In the genomic region with DNA sequence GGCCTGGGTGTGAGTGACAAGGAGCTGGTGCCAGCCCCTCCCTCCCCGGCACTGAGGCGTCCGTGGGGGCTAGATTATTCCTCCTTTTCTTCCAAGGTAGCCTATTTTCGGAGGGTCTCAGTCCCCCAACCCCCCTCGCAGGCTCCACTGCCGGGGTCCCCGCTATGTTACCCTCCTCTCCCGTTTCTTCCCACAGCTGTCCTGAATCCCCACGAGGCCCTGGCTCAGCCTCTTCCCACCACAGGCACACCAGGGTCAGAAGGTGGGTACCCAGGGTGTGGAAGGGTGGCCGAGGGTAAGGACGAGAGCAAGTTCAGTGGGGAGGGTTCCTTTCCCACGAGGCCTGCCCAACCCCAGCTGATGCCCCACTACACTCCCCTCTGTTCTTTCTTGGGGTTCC, we compare ENCODE assay signal across 9 cellular contexts. TPM values are rescaled to one million over a fixed set of nuclear protein-coding genes. Genes with fewer than 3 reads are reported as not detected.
DNase-seq lines count a peak whose midpoint lies in the region; ATAC-seq, FAIRE-seq and TF ChIP-seq lines count a peak whose summit lies in the region.
"Had no signal": no experiment of that assay in that cellular context is flagged by ENCODE, and none has a peak within 500 bp of the region (broad histone marks: within the 10 kb centered on the region; RNA-seq: fewer than 3 reads in every experiment).

No MANE protein-coding gene starts in this region.

- peaks cover 6% of the 10 kb centered on the region for H3K4me1 Mint-ChIP-seq in activated T-helper 1 cell treated with anti-CD3 and anti-CD28 coated beads, Interleukin-12 subunit alpha, Interleukin-12 subunit beta, Interleukin-2, Interleukin-4 antibody, amounts not matched to agents 30 ng/mL and 10 ng/mL and 1 ng/mL, durations not matched to agents 14 hours and 24 hours and 36 hours (ENCODE audit: low read depth)

- no peak for DNase-seq in AG10803 (ENCODE audit: low read depth)
- DNase-seq in RWPE2 (ENCODE audit: low spot score) = no peak
- no peak for DNase-seq in fibroblast of the aortic adventitia (ENCODE audit: low read depth)
- no peak for DNase-seq in pancreas
- no peak for DNase-seq in foreskin keratinocyte
- no peak for DNase-seq in mucosa of descending colon
- no peak for DNase-seq in activated T-helper 1 cell treated with anti-CD3 and anti-CD28 coated beads, Interleukin-12 subunit alpha, Interleukin-12 subunit beta, Interleukin-2, Interleukin-4 antibody, amounts not matched to agents 30 ng/mL and 10 ng/mL and 1 ng/mL, durations not matched to agents 14 hours and 24 hours and 36 hours (ENCODE audit: low spot score)
- no peak for DNase-seq in NCI-H2081 (lab: John Stamatoyannopoulos, UW)
- DNase-seq: activated CD8-positive, alpha-beta memory T cell treated with anti-CD3 and anti-CD28 coated beads, Interleukin-2, amount 50 U/mL, for 48 hours had no signal

- no peak overlapping the region for H3K4me3 Mint-ChIP-seq in activated T-helper 1 cell treated with anti-CD3 and anti-CD28 coated beads, Interleukin-12 subunit alpha, Interleukin-12 subunit beta, Interleukin-2, Interleukin-4 antibody, amounts not matched to agents 30 ng/mL and 10 ng/mL and 1 ng/mL, durations not matched to agents 14 hours and 24 hours and 36 hours

- peaks cover 50% of the 10 kb centered on the region for H3K27me3 Mint-ChIP-seq in activated T-helper 1 cell treated with anti-CD3 and anti-CD28 coated beads, Interleukin-12 subunit alpha, Interleukin-12 subunit beta, Interleukin-2, Interleukin-4 antibody, amounts not matched to agents 30 ng/mL and 10 ng/mL and 1 ng/mL, durations not matched to agents 14 hours and 24 hours and 36 hours (ENCODE audit: insufficient read depth)

- no peak for TF ChIP-seq CTCF in AG10803 (conservative IDR thresholded peaks at IDR 0.05; ENCODE audit: low read length)
- TF ChIP-seq CTCF in RWPE2 (IDR thresholded peaks at IDR 0.05; ENCODE audit: poor library complexity, severe bottlenecking) = no peak
- TF ChIP-seq CTCF in fibroblast of the aortic adventitia (IDR thresholded peaks at IDR 0.05; ENCODE audit: insufficient read depth, low read length) = no peak
- no peak for TF ChIP-seq CTCF in pancreas (IDR thresholded peaks at IDR 0.05)
- TF ChIP-seq CTCF in foreskin keratinocyte (conservative IDR thresholded peaks at IDR 0.05) = no peak
- TF ChIP-seq CTCF in mucosa of descending colon (IDR thresholded peaks at IDR 0.05) = no peak

- H3K9me3 Mint-ChIP-seq in activated T-helper 1 cell treated with anti-CD3 and anti-CD28 coated beads, Interleukin-12 subunit alpha, Interleukin-12 subunit beta, Interleukin-2, Interleukin-4 antibody, amounts not matched to agents 30 ng/mL and 10 ng/mL and 1 ng/mL, durations not matched to agents 14 hours and 24 hours and 36 hours = no peaks in the 10 kb centered on the region

- H3K4me1 ChIP-seq in RWPE2 (ENCODE audit: insufficient read depth, poor library complexity, severe bottlenecking) = no peaks in the 10 kb centered on the region
- H3K4me1 ChIP-seq in pancreas = no peaks in the 10 kb centered on the region
- H3K4me1 ChIP-seq in foreskin keratinocyte = no peaks in the 10 kb centered on the region
- H3K4me1 ChIP-seq in mucosa of descending colon (ENCODE audit: low read depth) = peaks cover 16% of the 10 kb centered on the region

- H3K27ac Mint-ChIP-seq in activated T-helper 1 cell treated with anti-CD3 and anti-CD28 coated beads, Interleukin-12 subunit alpha, Interleukin-12 subunit beta, Interleukin-2, Interleukin-4 antibody, amounts not matched to agents 30 ng/mL and 10 ng/mL and 1 ng/mL, durations not matched to agents 14 hours and 24 hours and 36 hours = no peak overlapping the region

- intact Hi-C loops in pancreas (cut with DNase I) = loop anchor here in 1 of 3 donors (5.0 kb wide), 1 partner anchor 39 kb away; no protein-coding TSS in a partner anchor
- intact Hi-C loops in mucosa of descending colon (cut with DNase I, micrococcal nuclease) = no loop called here
- intact Hi-C loops in activated T-helper 1 cell treated with anti-CD3 and anti-CD28 coated beads, Interleukin-12 subunit alpha, Interleukin-12 subunit beta, Interleukin-2, Interleukin-4 antibody, amounts not matched to agents 30 ng/mL and 10 ng/mL and 1 ng/mL, durations not matched to agents 14 hours and 24 hours and 36 hours (cut with micrococcal nuclease) = no loop called here

- 44 to 59% methylated on average over 12 of the region's 12 CpGs for WGBS in pancreas, 2 donors

- no peak for FAIRE-seq in pancreas (lab: Jason Lieb, UNC)

- peaks cover 8% of the 10 kb centered on the region for H3K27me3 ChIP-seq in RWPE2 (ENCODE audit: insufficient read depth, poor library complexity, severe bottlenecking)
- no peaks in the 10 kb centered on the region for H3K27me3 ChIP-seq in pancreas
- peaks cover 51% of the 10 kb centered on the region for H3K27me3 ChIP-seq in foreskin keratinocyte

- H3K4me3 ChIP-seq in AG10803 (ENCODE audit: low read length) (peak overlapping the region; percentile 41; the same call in 1 of the 2 replicates), RWPE2 (ENCODE audit: severe bottlenecking) (peak overlapping the region; percentile 27), fibroblast of the aortic adventitia (ENCODE audit: low read depth, low read length) (peak overlapping the region; percentile 50), pancreas (peak overlapping the region in 3 of 4 donors; percentile 31 to 55 (median 46)), mucosa of descending colon (no peak overlapping the region)

- H3K27ac ChIP-seq in RWPE2 (ENCODE audit: poor library complexity, severe bottlenecking) (no peak overlapping the region), pancreas (peak overlapping the region in 1 of 4 donors; percentile 12), foreskin keratinocyte (no peak overlapping the region)

- no peaks in the 10 kb centered on the region for H3K36me3 Mint-ChIP-seq in activated T-helper 1 cell treated with anti-CD3 and anti-CD28 coated beads, Interleukin-12 subunit alpha, Interleukin-12 subunit beta, Interleukin-2, Interleukin-4 antibody, amounts not matched to agents 30 ng/mL and 10 ng/mL and 1 ng/mL, durations not matched to agents 14 hours and 24 hours and 36 hours (ENCODE audit: low read depth)

- no peaks in the 10 kb centered on the region for H3K36me3 ChIP-seq in RWPE2 (ENCODE audit: low read depth)
- no peaks in the 10 kb centered on the region for H3K36me3 ChIP-seq in pancreas
- no peaks in the 10 kb centered on the region for H3K36me3 ChIP-seq in mucosa of descending colon (ENCODE audit: low read depth)

- H3K9me3 ChIP-seq in RWPE2 (ENCODE audit: severe bottlenecking) = no peaks in the 10 kb centered on the region
- H3K9me3 ChIP-seq in pancreas = no peaks in the 10 kb centered on the region
- no peaks in the 10 kb centered on the region for H3K9me3 ChIP-seq in mucosa of descending colon

- ATAC-seq in RWPE2 (ENCODE audit: low read depth) = no peak
- ATAC-seq in pancreas = no peak
- no peak for ATAC-seq in foreskin keratinocyte
- no peak for ATAC-seq in mucosa of descending colon

RNA-seq across cellular contexts. Expression of gene RAMP2, which starts 0.6 kb away (rescaled TPM):
- 0.27 and 4.8 TPM in 2 replicates for total RNA-seq in fibroblast of the aortic adventitia (ENCODE audit: low replicate concordance)
- total RNA-seq in pancreas = 1 to 10 TPM; 2.4 to 9.2 (median 4.7) TPM
- 10 to 100 TPM; 15.9 to 26.5 TPM for polyA plus RNA-seq in pancreas
- total RNA-seq in foreskin keratinocyte = not detected in 2 replicates
- polyA plus RNA-seq in foreskin keratinocyte = 0.13 and 0.21 TPM in 2 replicates
- 10 to 100 TPM in 2 of 3 donors, 1 to 10 TPM in 1; 5.7 to 17.2 (median 10.3) TPM for total RNA-seq in mucosa of descending colon
- not detected in 2 replicates for total RNA-seq in activated T-helper 1 cell treated with anti-CD3 and anti-CD28 coated beads, Interleukin-12 subunit alpha, Interleukin-12 subunit beta, Interleukin-2, Interleukin-4 antibody, amounts not matched to agents 30 ng/mL and 10 ng/mL and 1 ng/mL, durations not matched to agents 14 hours and 24 hours and 36 hours

RNA-seq across cellular contexts. Expression of gene VPS25, which starts 11.6 kb away (rescaled TPM):
- 4.2 and 57.2 TPM in 2 replicates for total RNA-seq in fibroblast of the aortic adventitia (ENCODE audit: low replicate concordance)
- 10 to 100 TPM; 18.1 to 30.7 (median 26.0) TPM for total RNA-seq in pancreas
- polyA plus RNA-seq in pancreas = 10 to 100 TPM; 24.6 to 46.9 TPM
- 95.3 and 100 TPM in 2 replicates for total RNA-seq in foreskin keratinocyte
- polyA plus RNA-seq in foreskin keratinocyte = 139 and 143 TPM in 2 replicates
- total RNA-seq in mucosa of descending colon = 10 to 100 TPM; 45.6 to 85.6 (median 83.3) TPM
- total RNA-seq in activated T-helper 1 cell treated with anti-CD3 and anti-CD28 coated beads, Interleukin-12 subunit alpha, Interleukin-12 subunit beta, Interleukin-2, Interleukin-4 antibody, amounts not matched to agents 30 ng/mL and 10 ng/mL and 1 ng/mL, durations not matched to agents 14 hours and 24 hours and 36 hours = 93.6 and 97.0 TPM in 2 replicates

RNA-seq across cellular contexts. Expression of gene EZH1, which starts 16.8 kb away (rescaled TPM):
- 26.7 and 31.4 TPM in 2 replicates for total RNA-seq in fibroblast of the aortic adventitia (ENCODE audit: low replicate concordance)
- total RNA-seq in pancreas = 10 to 100 TPM in 5 of 6 donors, 1 to 10 TPM in 1; 8.8 to 25.4 (median 14.6) TPM
- 10 to 100 TPM; 16.3 to 23.3 TPM for polyA plus RNA-seq in pancreas
- total RNA-seq in foreskin keratinocyte = 11.4 and 13.1 TPM in 2 replicates
- polyA plus RNA-seq in foreskin keratinocyte = 4.7 and 5.5 TPM in 2 replicates
- total RNA-seq in mucosa of descending colon = 10 to 100 TPM; 23.8 to 53.7 (median 31.7) TPM
- 35.6 and 40.0 TPM in 2 replicates for total RNA-seq in activated T-helper 1 cell treated with anti-CD3 and anti-CD28 coated beads, Interleukin-12 subunit alpha, Interleukin-12 subunit beta, Interleukin-2, Interleukin-4 antibody, amounts not matched to agents 30 ng/mL and 10 ng/mL and 1 ng/mL, durations not matched to agents 14 hours and 24 hours and 36 hours

RNA-seq across cellular contexts. Expression of gene WNK4, which starts 18.8 kb away (rescaled TPM):
- total RNA-seq in fibroblast of the aortic adventitia (ENCODE audit: low replicate concordance) (0.45 and 3.5 TPM in 2 replicates), pancreas (under 1 TPM; 0.19 to 0.87 (median 0.51) TPM), foreskin keratinocyte (0.24 and 0.28 TPM in 2 replicates), mucosa of descending colon (10 to 100 TPM; 17.5 to 55.8 (median 32.4) TPM)
- polyA plus RNA-seq in pancreas (1 to 10 TPM; 1.1 to 4.7 TPM), foreskin keratinocyte (0.23 and 0.25 TPM in 2 replicates)
- total RNA-seq in activated T-helper 1 cell treated with anti-CD3 and anti-CD28 coated beads, Interleukin-12 subunit alpha, Interleukin-12 subunit beta, Interleukin-2, Interleukin-4 antibody, amounts not matched to agents 30 ng/mL and 10 ng/mL and 1 ng/mL, durations not matched to agents 14 hours and 24 hours and 36 hours = 0.12 and 0.29 TPM in 2 replicates

RNA-seq across cellular contexts. Expression of gene COA3, which starts 36.9 kb away (rescaled TPM):
- total RNA-seq in fibroblast of the aortic adventitia (ENCODE audit: low replicate concordance) = 40.8 and 67.5 TPM in 2 replicates
- total RNA-seq in pancreas = 10 to 100 TPM; 48.1 to 73.6 (median 64.7) TPM
- polyA plus RNA-seq in pancreas = 100 to 1,000 TPM; 107 to 130 TPM
- 80.0 and 84.1 TPM in 2 replicates for total RNA-seq in foreskin keratinocyte
- polyA plus RNA-seq in foreskin keratinocyte = 114 and 116 TPM in 2 replicates
- 100 to 1,000 TPM in 2 of 3 donors, 10 to 100 TPM in 1; 92.7 to 151 (median 148) TPM for total RNA-seq in mucosa of descending colon
- 53.5 and 59.3 TPM in 2 replicates for total RNA-seq in activated T-helper 1 cell treated with anti-CD3 and anti-CD28 coated beads, Interleukin-12 subunit alpha, Interleukin-12 subunit beta, Interleukin-2, Interleukin-4 antibody, amounts not matched to agents 30 ng/mL and 10 ng/mL and 1 ng/mL, durations not matched to agents 14 hours and 24 hours and 36 hours
